In the genomic region with DNA sequence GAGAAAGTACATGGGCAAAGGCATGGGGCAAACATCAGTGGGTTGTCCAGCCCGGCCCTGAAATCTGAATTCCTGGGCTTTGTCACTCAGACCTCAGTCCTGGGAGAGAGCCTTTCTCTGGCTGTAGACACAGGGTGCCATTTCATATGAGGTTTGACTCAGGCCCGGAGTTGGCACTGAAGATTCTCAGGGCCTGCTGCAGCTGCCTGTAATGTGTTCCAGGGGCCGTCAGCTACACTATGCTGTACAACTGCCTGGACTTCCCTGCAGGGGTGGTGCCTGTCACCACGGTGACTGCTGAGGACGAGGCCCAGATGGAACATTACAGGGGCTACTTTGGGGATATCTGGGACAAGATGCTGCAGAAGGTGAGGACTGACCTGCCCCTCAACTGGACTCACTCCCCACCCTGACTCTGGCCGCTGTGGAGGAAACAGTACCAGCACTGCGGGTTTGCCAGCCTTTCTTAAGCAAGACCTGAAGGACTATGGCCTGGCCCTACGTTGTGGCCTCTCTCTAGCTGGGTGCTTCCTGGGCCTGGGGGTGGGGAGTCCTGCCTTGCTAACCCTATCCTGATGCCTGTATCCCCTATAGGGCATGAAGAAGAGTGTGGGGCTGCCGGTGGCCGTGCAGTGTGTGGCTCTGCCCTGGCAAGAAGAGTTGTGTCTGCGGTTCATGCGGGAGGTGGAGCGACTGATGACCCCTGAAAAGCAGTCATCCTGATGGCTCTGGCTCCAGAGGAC, we compare ENCODE assay signal across 22 cellular contexts. TPM values are rescaled to one million over a fixed set of nuclear protein-coding genes. Genes with fewer than 3 reads are reported as not detected.
DNase-seq lines count a peak whose midpoint lies in the region; ATAC-seq and TF ChIP-seq lines count a peak whose summit lies in the region.
"Had no signal": no experiment of that assay in that cellular context is flagged by ENCODE, and none has a peak within 500 bp of the region (broad histone marks: within the 10 kb centered on the region; RNA-seq: fewer than 3 reads in every experiment).

No MANE protein-coding gene starts in this region.

- no peak overlapping the region for H3K4me3 Mint-ChIP-seq in stimulated activated effector memory CD8-positive, alpha-beta T cell treated with anti-CD3 and anti-CD28 coated beads, Interleukin-12 subunit alpha, Interleukin-12 subunit beta, amount 100 ng/mL, for 72 hours
- H3K4me3 Mint-ChIP-seq: CD14-positive monocyte, naive B cell had no signal

- H3K4me3 ChIP-seq in SK-N-SH (ENCODE audit: low read depth in 2 of 2, low read length in 1 of 2): no peak overlapping the region
- no peak overlapping the region for H3K4me3 ChIP-seq in body of pancreas
- H3K4me3 ChIP-seq: cardiac muscle cell, esophagus muscularis mucosa, hepatocyte, testis had no signal

- TF ChIP-seq POLR2A in body of pancreas (IDR thresholded peaks at IDR 0.05): no peak

- no peaks in the 10 kb centered on the region for H3K79me2 ChIP-seq in SK-N-SH (ENCODE audit: insufficient read depth)
- H3K79me2 ChIP-seq: hepatocyte had no signal

- no peak overlapping the region for H2AFZ ChIP-seq in SK-N-SH (ENCODE audit: low read depth)
- H2AFZ ChIP-seq: hepatocyte had no signal

- no peaks in the 10 kb centered on the region for H4K20me1 ChIP-seq in SK-N-SH (ENCODE audit: insufficient read depth)

- H3K27me3 ChIP-seq in SK-N-SH (ENCODE audit: insufficient read depth) (no peaks in the 10 kb centered on the region), layer of hippocampus (ENCODE audit: control insufficient read depth, insufficient read depth, low read length) (no peaks in the 10 kb centered on the region), body of pancreas (no peaks in the 10 kb centered on the region)
- H3K27me3 ChIP-seq: cardiac muscle cell, esophagus muscularis mucosa, hepatocyte, testis had no signal

- H3K27ac Mint-ChIP-seq in stimulated activated effector memory CD8-positive, alpha-beta T cell treated with anti-CD3 and anti-CD28 coated beads, Interleukin-12 subunit alpha, Interleukin-12 subunit beta, amount 100 ng/mL, for 72 hours: peak overlapping the region; percentile 91

- no peaks in the 10 kb centered on the region; a peak in 1 of 4 replicates for H3K4me1 ChIP-seq in SK-N-SH (ENCODE audit: control insufficient read depth in 1 of 2, insufficient read depth in 2 of 2, low read depth in 1 of 2, low read length in 1 of 2)
- H3K4me1 ChIP-seq in body of pancreas: no peaks in the 10 kb centered on the region
- H3K4me1 ChIP-seq: esophagus muscularis mucosa, testis had no signal

- H3F3A ChIP-seq in SK-N-SH (replicated peaks; ENCODE audit: insufficient read depth): no peaks in the 10 kb centered on the region

- TF ChIP-seq CTCF in SK-N-SH (IDR thresholded peaks at IDR 0.05) (no peak), body of pancreas (IDR thresholded peaks at IDR 0.05) (no peak)

- no peaks in the 10 kb centered on the region for H3K9me2 ChIP-seq in SK-N-SH

- ATAC-seq in SK-N-SH treated with all-trans-retinoic acid at 6 μM for 48 hours: peak; percentile 31; the same call in 2 of the 3 replicates
- peak; percentile 18 for ATAC-seq in HG03159 (IDR thresholded peaks at IDR 0.05; ENCODE audit: unreplicated experiment)
- peak; percentile 3 for ATAC-seq in stimulated activated effector memory CD8-positive, alpha-beta T cell treated with anti-CD3 and anti-CD28 coated beads, Interleukin-12 subunit alpha, Interleukin-12 subunit beta, amount 100 ng/mL, for 72 hours
- ATAC-seq in body of pancreas: no peak
- ATAC-seq in HG02610 (IDR thresholded peaks at IDR 0.05; ENCODE audit: unreplicated experiment): no peak

- no peaks in the 10 kb centered on the region for H3K9me3 Mint-ChIP-seq in stimulated activated effector memory CD8-positive, alpha-beta T cell treated with anti-CD3 and anti-CD28 coated beads, Interleukin-12 subunit alpha, Interleukin-12 subunit beta, amount 100 ng/mL, for 72 hours
- H3K9me3 Mint-ChIP-seq: naive B cell had no signal

- POLR2A ChIA-PET in SK-N-SH (lab: Yijun Ruan, JAX): no interaction called here

- H3K36me3 ChIP-seq in SK-N-SH (replicated peaks in 1 of 2; ENCODE audit: control insufficient read depth in 1 of 2, insufficient read depth in 2 of 2, low read length in 1 of 2): no peaks in the 10 kb centered on the region
- peaks cover 0 to 8% of the 10 kb centered on the region in 2 donors for H3K36me3 ChIP-seq in body of pancreas (replicated peaks in 1 of 2; ENCODE audit: insufficient read depth in 1 of 2, low read depth in 2 of 2)
- H3K36me3 ChIP-seq: cardiac muscle cell had no signal

- H3K4me2 ChIP-seq in SK-N-SH: no peak overlapping the region
- H3K4me2 ChIP-seq: hepatocyte had no signal

- H3K36me3 Mint-ChIP-seq in stimulated activated effector memory CD8-positive, alpha-beta T cell treated with anti-CD3 and anti-CD28 coated beads, Interleukin-12 subunit alpha, Interleukin-12 subunit beta, amount 100 ng/mL, for 72 hours: no peaks in the 10 kb centered on the region
- H3K36me3 Mint-ChIP-seq: naive B cell had no signal

- H3K27ac ChIP-seq in SK-N-SH (ENCODE audit: low read depth in 2 of 2, low read length in 1 of 2) (no peak overlapping the region), layer of hippocampus (ENCODE audit: low read depth, low read length) (peak overlapping the region; percentile 30), body of pancreas (no peak overlapping the region)
- H3K27ac ChIP-seq: cardiac muscle cell, esophagus muscularis mucosa, hepatocyte, testis had no signal

- no peak overlapping the region for H3K9ac ChIP-seq in SK-N-SH

- CTCF ChIA-PET in SK-N-SH (lab: Yijun Ruan, JAX): interaction anchor here (0.9 to 2.4 kb wide), 7 partner anchors 10 to 135 kb away, joined by 3 to 5 read pairs (median 4); no protein-coding TSS in a partner anchor

- TF ChIP-seq EP300 in SK-N-SH (IDR thresholded peaks at IDR 0.05; ENCODE audit: borderline replicate concordance in 1 of 2, low read depth in 1 of 2, low read length in 1 of 2): no peak

- intact Hi-C loops in body of pancreas (cut with DNase I): no loop called here

- WGBS in SK-N-SH (ENCODE audit: low lambda C conversion rate): 74% methylated on average over 6 of the region's 13 CpGs
- WGBS in body of pancreas, 2 donors: 86 to 88% methylated on average over 8 to 12 of the region's 13 CpGs

- H3K9me3 ChIP-seq in SK-N-SH (no peaks in the 10 kb centered on the region), body of pancreas (no peaks in the 10 kb centered on the region)
- H3K9me3 ChIP-seq: esophagus muscularis mucosa, testis had no signal

- DNase-seq in SK-N-SH (no peak), body of pancreas (no peak), EL (no peak)
- no peak for DNase-seq in stimulated activated effector memory CD8-positive, alpha-beta T cell treated with anti-CD3 and anti-CD28 coated beads, Interleukin-12 subunit alpha, Interleukin-12 subunit beta, amount 100 ng/mL, for 72 hours (ENCODE audit: low spot score in 2 of 2)
- DNase-seq: activated naive CD4-positive, alpha-beta T cell treated with anti-CD3 and anti-CD28 coated beads, Interleukin-2, amount 50 U/mL, for 16 hours; cortex of kidney; left colon; naive B cell; NCI-H1048; NCI-H1694; PC-3; retina; SHP77; testis had no signal

- H3K4me1 Mint-ChIP-seq in stimulated activated effector memory CD8-positive, alpha-beta T cell treated with anti-CD3 and anti-CD28 coated beads, Interleukin-12 subunit alpha, Interleukin-12 subunit beta, amount 100 ng/mL, for 72 hours: peaks cover 30% of the 10 kb centered on the region
- H3K4me1 Mint-ChIP-seq: naive B cell had no signal

- no peak for TF ChIP-seq RAD21 in SK-N-SH (IDR thresholded peaks at IDR 0.05; ENCODE audit: low read length)

TF ChIP-seq in SK-N-SH treated with all-trans-retinoic acid at 6 μM for 48 hours, 23 proteins besides CTCF, POLR2A, EP300 and RAD21 (continues in another document):
- TF ChIP-seq CSDC2 (CRISPR knock-in tag; IDR thresholded peaks at IDR 0.05): no peak
- TF ChIP-seq, protein P1, sequence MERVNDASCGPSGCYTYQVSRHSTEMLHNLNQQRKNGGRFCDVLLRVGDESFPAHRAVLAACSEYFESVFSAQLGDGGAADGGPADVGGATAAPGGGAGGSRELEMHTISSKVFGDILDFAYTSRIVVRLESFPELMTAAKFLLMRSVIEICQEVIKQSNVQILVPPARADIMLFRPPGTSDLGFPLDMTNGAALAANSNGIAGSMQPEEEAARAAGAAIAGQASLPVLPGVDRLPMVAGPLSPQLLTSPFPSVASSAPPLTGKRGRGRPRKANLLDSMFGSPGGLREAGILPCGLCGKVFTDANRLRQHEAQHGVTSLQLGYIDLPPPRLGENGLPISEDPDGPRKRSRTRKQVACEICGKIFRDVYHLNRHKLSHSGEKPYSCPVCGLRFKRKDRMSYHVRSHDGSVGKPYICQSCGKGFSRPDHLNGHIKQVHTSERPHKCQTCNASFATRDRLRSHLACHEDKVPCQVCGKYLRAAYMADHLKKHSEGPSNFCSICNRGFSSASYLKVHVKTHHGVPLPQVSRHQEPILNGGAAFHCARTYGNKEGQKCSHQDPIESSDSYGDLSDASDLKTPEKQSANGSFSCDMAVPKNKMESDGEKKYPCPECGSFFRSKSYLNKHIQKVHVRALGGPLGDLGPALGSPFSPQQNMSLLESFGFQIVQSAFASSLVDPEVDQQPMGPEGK (CRISPR knock-in tag; IDR thresholded peaks at IDR 0.05; ENCODE audit: borderline replicate concordance): no peak
- no peak for TF ChIP-seq ARNTL (CRISPR knock-in tag; IDR thresholded peaks at IDR 0.05; ENCODE audit: borderline replicate concordance, low read depth)
- TF ChIP-seq ISL1 (CRISPR knock-in tag; IDR thresholded peaks at IDR 0.05): no peak

TF ChIP-seq in SK-N-SH, 30 proteins besides CTCF, POLR2A, EP300 and RAD21 (continues in another document):
- no peak for TF ChIP-seq FOXJ3 (CRISPR knock-in tag; IDR thresholded peaks at IDR 0.05)
- TF ChIP-seq RCOR1 (IDR thresholded peaks at IDR 0.05; ENCODE audit: low read length): no peak
- TF ChIP-seq GABPA (IDR thresholded peaks at IDR 0.05; ENCODE audit: low read depth): no peak
- no peak for TF ChIP-seq FOXM1 (IDR thresholded peaks at IDR 0.05; ENCODE audit: low read depth)
- no peak for TF ChIP-seq SMC3 (IDR thresholded peaks at IDR 0.05; ENCODE audit: low read depth, low read length)
- no peak for TF ChIP-seq MEF2A (IDR thresholded peaks at IDR 0.05; ENCODE audit: borderline replicate concordance, low read depth)
- no peak for TF ChIP-seq NFIC (IDR thresholded peaks at IDR 0.05; ENCODE audit: borderline replicate concordance)
- TF ChIP-seq, protein P2, sequence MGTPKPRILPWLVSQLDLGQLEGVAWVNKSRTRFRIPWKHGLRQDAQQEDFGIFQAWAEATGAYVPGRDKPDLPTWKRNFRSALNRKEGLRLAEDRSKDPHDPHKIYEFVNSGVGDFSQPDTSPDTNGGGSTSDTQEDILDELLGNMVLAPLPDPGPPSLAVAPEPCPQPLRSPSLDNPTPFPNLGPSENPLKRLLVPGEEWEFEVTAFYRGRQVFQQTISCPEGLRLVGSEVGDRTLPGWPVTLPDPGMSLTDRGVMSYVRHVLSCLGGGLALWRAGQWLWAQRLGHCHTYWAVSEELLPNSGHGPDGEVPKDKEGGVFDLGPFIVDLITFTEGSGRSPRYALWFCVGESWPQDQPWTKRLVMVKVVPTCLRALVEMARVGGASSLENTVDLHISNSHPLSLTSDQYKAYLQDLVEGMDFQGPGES (IDR thresholded peaks at IDR 0.05; ENCODE audit: low read depth, low read length): no peak

RNA-seq across cellular contexts. Expression of a gene that starts 18.9 kb away (rescaled TPM):
- 1.2 TPM in 2 replicates for polyA plus RNA-seq in SK-N-SH (2012; rRNA removed)
- 0.24 TPM in 2 replicates for polyA plus RNA-seq in SK-N-SH (2012; cell fraction: cytosol; rRNA removed)
- polyA plus RNA-seq in SK-N-SH (2012; cell fraction: nucleus; rRNA removed): 7.5 and 14.7 TPM in 2 replicates
- 10 to 100 TPM; 47.0 to 86.4 TPM for total RNA-seq in body of pancreas

Comparison
In these comparisons a context has a peak if more than half of its experiments do, and no peak if none do; other contexts are left out.
1. ATAC-seq: peak in SK-N-SH treated with all-trans-retinoic acid at 6 μM for 48 hours (single experiment), HG03159 (single experiment) and stimulated activated effector memory CD8-positive, alpha-beta T cell treated with anti-CD3 and anti-CD28 coated beads, Interleukin-12 subunit alpha, Interleukin-12 subunit beta, amount 100 ng/mL, for 72 hours (single experiment); none in body of pancreas (single experiment) and HG02610 (single experiment).